Comparison of ENCODE assay signal across 18 cellular contexts in genomic region chr2:108614659-108615058, GRCh38.
DNase-seq lines count a peak whose midpoint lies in the region; ATAC-seq, FAIRE-seq and TF ChIP-seq lines count a peak whose summit lies in the region.
"Had no signal": no experiment of that assay in that cellular context is flagged by ENCODE, and none has a peak within 500 bp of the region (broad histone marks: within the 10 kb centered on the region; RNA-seq: fewer than 3 reads in every experiment).

No MANE protein-coding gene starts in this region.

- no peak overlapping the region for H2AFZ ChIP-seq in PC-3 (ENCODE audit: low read length)

- H3K4me3 ChIP-seq in PC-3 (ENCODE audit: low read length) (no peak overlapping the region), bronchial epithelial cell (ENCODE audit: low read depth, low read length) (no peak overlapping the region)
- H3K4me3 ChIP-seq: A549 had no signal

- H3K4me1 Mint-ChIP-seq in activated CD4-positive, alpha-beta T cell treated with anti-CD3 and anti-CD28 coated beads, Interleukin-2, amount 10 ng/mL, durations not matched to agents 7 days and 5 days, result peaks cover 79% of the 10 kb centered on the region
- H3K4me1 Mint-ChIP-seq in osteocyte (ENCODE audit: unreplicated experiment), result peaks cover 51% of the 10 kb centered on the region

- no peak for FAIRE-seq in bronchial epithelial cell (lab: Jason Lieb, UNC)
- FAIRE-seq: A549, colon, endometrium had no signal

- H3K27me3 Mint-ChIP-seq in activated CD4-positive, alpha-beta T cell treated with anti-CD3 and anti-CD28 coated beads, Interleukin-2, amount 10 ng/mL, durations not matched to agents 7 days and 5 days, result no peaks in the 10 kb centered on the region
- H3K27me3 Mint-ChIP-seq in osteocyte (ENCODE audit: unreplicated experiment), result no peaks in the 10 kb centered on the region
- H3K27me3 Mint-ChIP-seq: progenitor cell of endocrine pancreas; stimulated activated naive CD8-positive, alpha-beta T cell treated with anti-CD3 and anti-CD28 coated beads, Interleukin-15, amount 100 ng/mL, for 72 hours had no signal

- peaks cover 6% of the 10 kb centered on the region; the same call in 1 of the 2 replicates for H4K20me1 ChIP-seq in PC-3 (ENCODE audit: low read length)

- BruUV-seq in PC-3 (replicated peaks; lab: Mats Ljungman, UMichigan), result no TSS peak

- H3K36me3 ChIP-seq in PC-3 (ENCODE audit: low read depth, low read length) (no peaks in the 10 kb centered on the region), bronchial epithelial cell (ENCODE audit: control insufficient read depth, insufficient read depth, low read length) (no peaks in the 10 kb centered on the region)

- no peak for TF ChIP-seq CTCF in PC-3 (conservative IDR thresholded peaks at IDR 0.05; ENCODE audit: low read depth, low read length)
- TF ChIP-seq CTCF in bronchial epithelial cell (IDR thresholded peaks at IDR 0.05; ENCODE audit: insufficient read depth, low read length, severe bottlenecking), result no peak
- TF ChIP-seq CTCF in osteocyte (IDR thresholded peaks at IDR 0.05), result no peak

- H3K27me3 ChIP-seq in PC-3 (ENCODE audit: low read length) (no peaks in the 10 kb centered on the region), bronchial epithelial cell (ENCODE audit: control insufficient read depth, insufficient read depth, low read length) (no peaks in the 10 kb centered on the region)

- peaks cover 3% of the 10 kb centered on the region for H3K36me3 Mint-ChIP-seq in activated CD4-positive, alpha-beta T cell treated with anti-CD3 and anti-CD28 coated beads, Interleukin-2, amount 10 ng/mL, durations not matched to agents 7 days and 5 days (ENCODE audit: low read depth)
- H3K36me3 Mint-ChIP-seq in osteocyte (ENCODE audit: unreplicated experiment), result no peaks in the 10 kb centered on the region

- H3K79me2 ChIP-seq in PC-3 (ENCODE audit: low read length), result peaks cover 68% of the 10 kb centered on the region

- H3K27ac Mint-ChIP-seq in activated CD4-positive, alpha-beta T cell treated with anti-CD3 and anti-CD28 coated beads, Interleukin-2, amount 10 ng/mL, durations not matched to agents 7 days and 5 days, result peak overlapping the region; percentile 74
- peak overlapping the region; percentile 55 for H3K27ac Mint-ChIP-seq in osteocyte (ENCODE audit: unreplicated experiment)

- H3K27ac ChIP-seq in PC-3 (ENCODE audit: low read length), result no peak overlapping the region
- H3K27ac ChIP-seq: A549 had no signal

- no peak for ATAC-seq in PC-3
- no peak for ATAC-seq in GM18868 (IDR thresholded peaks at IDR 0.05; ENCODE audit: unreplicated experiment)
- no peak for ATAC-seq in esophagus mucosa
- ATAC-seq: Right ventricle myocardium inferior; stimulated activated naive CD8-positive, alpha-beta T cell treated with anti-CD3 and anti-CD28 coated beads, Interleukin-15, amount 100 ng/mL, for 72 hours had no signal

- H3F3A ChIP-seq in PC-3 (ENCODE audit: low read length, unreplicated experiment), result no peaks in the 10 kb centered on the region

- no peaks in the 10 kb centered on the region for H3K9me3 Mint-ChIP-seq in activated CD4-positive, alpha-beta T cell treated with anti-CD3 and anti-CD28 coated beads, Interleukin-2, amount 10 ng/mL, durations not matched to agents 7 days and 5 days
- no peaks in the 10 kb centered on the region for H3K9me3 Mint-ChIP-seq in osteocyte (ENCODE audit: unreplicated experiment)
- H3K9me3 Mint-ChIP-seq: nephron; stimulated activated naive CD8-positive, alpha-beta T cell treated with anti-CD3 and anti-CD28 coated beads, Interleukin-15, amount 100 ng/mL, for 72 hours had no signal

- intact Hi-C loops in PC-3 (cut with micrococcal nuclease), result no loop called here

- POLR2A ChIA-PET in activated CD4-positive, alpha-beta T cell treated with anti-CD3 and anti-CD28 coated beads, Interleukin-2, amount 10 ng/mL, durations not matched to agents 7 days and 5 days (lab: Charles Lee), result no interaction called here
- POLR2A ChIA-PET in PC-3 (lab: Charles Lee; ENCODE audit: unreplicated experiment), result interaction anchor here (0.6 kb wide), 1 partner anchor 38 kb away, joined by 3 read pairs; no protein-coding TSS in a partner anchor

- H3K9ac ChIP-seq in PC-3 (ENCODE audit: low read length), result no peak overlapping the region

- H3K4me2 ChIP-seq in PC-3 (ENCODE audit: low read length), result peak overlapping the region; percentile 19; the same call in 1 of the 2 replicates
- H3K4me2 ChIP-seq: A549 had no signal

- no peak overlapping the region for H3K4me3 Mint-ChIP-seq in activated CD4-positive, alpha-beta T cell treated with anti-CD3 and anti-CD28 coated beads, Interleukin-2, amount 10 ng/mL, durations not matched to agents 7 days and 5 days
- no peak overlapping the region for H3K4me3 Mint-ChIP-seq in osteocyte (ENCODE audit: unreplicated experiment)
- H3K4me3 Mint-ChIP-seq: nephron had no signal

- CTCF ChIA-PET in activated CD4-positive, alpha-beta T cell treated with anti-CD3 and anti-CD28 coated beads, Interleukin-2, amount 10 ng/mL, durations not matched to agents 7 days and 5 days (lab: Charles Lee), result interaction anchor here (0.7 to 4.5 kb wide), 5 partner anchors 9 to 33 kb away, joined by 3 to 41 read pairs (median 5); no protein-coding TSS in a partner anchor
- CTCF ChIA-PET in PC-3 (lab: Charles Lee), result interaction anchor here (3.5 kb wide), 1 partner anchor 22 kb away, joined by 17 read pairs; no protein-coding TSS in a partner anchor

- H3K9me2 ChIP-seq in PC-3 (replicated peaks; ENCODE audit: low read length), result no peaks in the 10 kb centered on the region

- peaks cover 58% of the 10 kb centered on the region for H3K4me1 ChIP-seq in PC-3 (ENCODE audit: insufficient read depth, low read length)

- DNase-seq in activated CD4-positive, alpha-beta T cell treated with anti-CD3 and anti-CD28 coated beads, Interleukin-2, amount 10 ng/mL, durations not matched to agents 7 days and 5 days, result no peak
- no peak for DNase-seq in activated CD4-positive, alpha-beta T cell treated with anti-CD3 and anti-CD28 coated beads for 4 hours
- DNase-seq in PC-3, result no peak
- peak; percentile 50 for DNase-seq in bronchial epithelial cell (ENCODE audit: low read depth)
- no peak for DNase-seq in osteocyte (ENCODE audit: extremely low spot score, unreplicated experiment)
- no peak for DNase-seq in activated gamma-delta T cell (lab: John Stamatoyannopoulos, UW)
- DNase-seq: NCI-H1092; stimulated activated CD4-positive, alpha-beta T cell treated with anti-CD3 and anti-CD28 coated beads, Interleukin-2, amount 100 ng/mL, for 24 hours; stimulated activated naive CD8-positive, alpha-beta T cell treated with anti-CD3 and anti-CD28 coated beads, Interleukin-15, amount 100 ng/mL, for 72 hours; SW 1271 had no signal

- no peaks in the 10 kb centered on the region for H3K9me3 ChIP-seq in PC-3 (ENCODE audit: low read length)
- H3K9me3 ChIP-seq: A549 had no signal
